Comparison of ENCODE assay signal across 14 cellular contexts in genomic region chr14:21999400-21999799, GRCh38.
DNase-seq lines count a peak whose midpoint lies in the region; ATAC-seq lines count a peak whose summit lies in the region.
"Had no signal": no experiment of that assay in that cellular context is flagged by ENCODE, and none has a peak within 500 bp of the region (broad histone marks: within the 10 kb centered on the region; RNA-seq: fewer than 3 reads in every experiment).

No MANE protein-coding gene starts in this region.

- DNase-seq in activated T-cell treated with anti-CD3 and anti-CD28 coated beads, Interleukin-2, amount 50 U/mL, for 4 hours = no peak
- DNase-seq in activated T-cell treated with anti-CD3 and anti-CD28 coated beads, Interleukin-2, amount 50 U/mL, for 1 hour = no peak
- DNase-seq in Jurkat, Clone E6-1 (ENCODE audit: low read depth, low spot score) = peak; percentile 67
- DNase-seq in activated T-helper 2 cell treated with anti-CD3 and anti-CD28 coated beads, Interferon-gamma antibody, Interleukin-2, Interleukin-4, amounts not matched to agents 10 μg/mL and 5 μg/mL and 100 μg/mL, durations not matched to agents 14 hours and 24 hours and 36 hours (ENCODE audit: low spot score) = no peak
- DNase-seq in naive thymus-derived CD8-positive, alpha-beta T cell = no peak
- DNase-seq in kidney glomerular epithelial cell (lab: John Stamatoyannopoulos, UW) = no peak
- DNase-seq: NCI-H1105 treated with DMSO at 0.1 percent for 48 hours, NCI-H2081 treated with DMSO at 0.1 percent for 48 hours, NCI-H510A treated with DMSO at 0.1 percent for 48 hours had no signal

- H3K36me3 Mint-ChIP-seq in activated T-cell treated with anti-CD3 and anti-CD28 coated beads, Interleukin-2, amount 50 U/mL, for 4 hours (ENCODE audit: insufficient read depth) = no peaks in the 10 kb centered on the region
- peaks cover 5% of the 10 kb centered on the region for H3K36me3 Mint-ChIP-seq in activated T-helper 2 cell treated with anti-CD3 and anti-CD28 coated beads, Interferon-gamma antibody, Interleukin-2, Interleukin-4, amounts not matched to agents 10 μg/mL and 5 μg/mL and 100 μg/mL, durations not matched to agents 14 hours and 24 hours and 36 hours (ENCODE audit: low read depth)
- H3K36me3 Mint-ChIP-seq in naive thymus-derived CD8-positive, alpha-beta T cell = no peaks in the 10 kb centered on the region

- peak overlapping the region; percentile 65; the same call in 1 of the 2 replicates for H3K4me3 ChIP-seq in Jurkat, Clone E6-1 (ENCODE audit: low read length)
- H3K4me3 ChIP-seq: thoracic aorta had no signal

- H3K27me3 Mint-ChIP-seq in activated T-cell treated with anti-CD3 and anti-CD28 coated beads, Interleukin-2, amount 50 U/mL, for 4 hours (ENCODE audit: low read depth) = peaks cover 2% of the 10 kb centered on the region
- no peaks in the 10 kb centered on the region for H3K27me3 Mint-ChIP-seq in activated T-helper 2 cell treated with anti-CD3 and anti-CD28 coated beads, Interferon-gamma antibody, Interleukin-2, Interleukin-4, amounts not matched to agents 10 μg/mL and 5 μg/mL and 100 μg/mL, durations not matched to agents 14 hours and 24 hours and 36 hours (ENCODE audit: low read depth)
- peaks cover 0 to 1% (median 0%) of the 10 kb centered on the region in 5 donors for H3K27me3 Mint-ChIP-seq in naive thymus-derived CD8-positive, alpha-beta T cell

- peak in 1 of 2 donors; percentile 35 for ATAC-seq in activated T-cell treated with anti-CD3 and anti-CD28 coated beads, Interleukin-2, amount 50 U/mL, for 4 hours
- ATAC-seq in naive thymus-derived CD8-positive, alpha-beta T cell = no peak
- ATAC-seq in HG02610 (IDR thresholded peaks at IDR 0.05; ENCODE audit: unreplicated experiment) = no peak
- ATAC-seq: esophagus mucosa, HepG2, SK-N-SH treated with all-trans-retinoic acid at 6 μM for 48 hours had no signal

- H3K9me3 Mint-ChIP-seq in activated T-cell treated with anti-CD3 and anti-CD28 coated beads, Interleukin-2, amount 50 U/mL, for 4 hours = no peaks in the 10 kb centered on the region
- no peaks in the 10 kb centered on the region for H3K9me3 Mint-ChIP-seq in activated T-helper 2 cell treated with anti-CD3 and anti-CD28 coated beads, Interferon-gamma antibody, Interleukin-2, Interleukin-4, amounts not matched to agents 10 μg/mL and 5 μg/mL and 100 μg/mL, durations not matched to agents 14 hours and 24 hours and 36 hours
- no peaks in the 10 kb centered on the region for H3K9me3 Mint-ChIP-seq in naive thymus-derived CD8-positive, alpha-beta T cell

- peaks cover 18% of the 10 kb centered on the region for H3K4me1 Mint-ChIP-seq in activated T-cell treated with anti-CD3 and anti-CD28 coated beads, Interleukin-2, amount 50 U/mL, for 4 hours (ENCODE audit: low read depth)
- peaks cover 30% of the 10 kb centered on the region for H3K4me1 Mint-ChIP-seq in activated T-helper 2 cell treated with anti-CD3 and anti-CD28 coated beads, Interferon-gamma antibody, Interleukin-2, Interleukin-4, amounts not matched to agents 10 μg/mL and 5 μg/mL and 100 μg/mL, durations not matched to agents 14 hours and 24 hours and 36 hours (ENCODE audit: low read depth)
- peaks cover under 1 to 31% (median 11%) of the 10 kb centered on the region in 4 donors for H3K4me1 Mint-ChIP-seq in naive thymus-derived CD8-positive, alpha-beta T cell

- intact Hi-C loops in activated T-helper 2 cell treated with anti-CD3 and anti-CD28 coated beads, Interferon-gamma antibody, Interleukin-2, Interleukin-4, amounts not matched to agents 10 μg/mL and 5 μg/mL and 100 μg/mL, durations not matched to agents 14 hours and 24 hours and 36 hours (cut with micrococcal nuclease) = no loop called here

- POLR2A ChIA-PET in naive thymus-derived CD8-positive, alpha-beta T cell (lab: Charles Lee) = interaction anchor here (0.5 to 1.7 kb wide), 5 partner anchors 11 to 562 kb away, joined by 3 to 4 read pairs (median 3); no protein-coding TSS in a partner anchor

- peak overlapping the region; percentile 85 for H3K4me3 Mint-ChIP-seq in activated T-cell treated with anti-CD3 and anti-CD28 coated beads, Interleukin-2, amount 50 U/mL, for 4 hours
- peak overlapping the region; percentile 45 for H3K4me3 Mint-ChIP-seq in activated T-helper 2 cell treated with anti-CD3 and anti-CD28 coated beads, Interferon-gamma antibody, Interleukin-2, Interleukin-4, amounts not matched to agents 10 μg/mL and 5 μg/mL and 100 μg/mL, durations not matched to agents 14 hours and 24 hours and 36 hours (ENCODE audit: low read depth)
- peak overlapping the region in 9 of 10 donors; percentile 4 to 93 (median 83) for H3K4me3 Mint-ChIP-seq in naive thymus-derived CD8-positive, alpha-beta T cell

- H3K27ac Mint-ChIP-seq in activated T-helper 2 cell treated with anti-CD3 and anti-CD28 coated beads, Interferon-gamma antibody, Interleukin-2, Interleukin-4, amounts not matched to agents 10 μg/mL and 5 μg/mL and 100 μg/mL, durations not matched to agents 14 hours and 24 hours and 36 hours = no peak overlapping the region
- peak overlapping the region in 6 of 10 donors; percentile 15 to 95 (median 27) for H3K27ac Mint-ChIP-seq in naive thymus-derived CD8-positive, alpha-beta T cell
